ENCODE assay signal across 13 cellular contexts in genomic region chr10:23110722-23111660, GRCh38. TPM values are rescaled to one million over a fixed set of nuclear protein-coding genes. Genes with fewer than 3 reads are reported as not detected.
A peak's percentile ranks its signal among the peaks of the same experiment; 100 is the strongest.
DNase-seq lines count a peak whose midpoint lies in the region; ATAC-seq and TF ChIP-seq lines count a peak whose summit lies in the region.
"Had no signal": no experiment of that assay in that cellular context is flagged by ENCODE, and none has a peak within 500 bp of the region (broad histone marks: within the 10 kb centered on the region; RNA-seq: fewer than 3 reads in every experiment).

No MANE protein-coding gene starts in this region.

- H3K4me3 ChIP-seq in spleen, result no peak overlapping the region

- TF ChIP-seq POLR2A in spleen (IDR thresholded peaks at IDR 0.05), result no peak

- no peak overlapping the region for H3K27ac ChIP-seq in spleen
- H3K27ac ChIP-seq: RWPE1 had no signal

- no peaks in the 10 kb centered on the region for H3K9me3 ChIP-seq in spleen

- H3K4me1 ChIP-seq in spleen, result no peaks in the 10 kb centered on the region

- POLR2A ChIA-PET in WTC11 (lab: Charles Lee), result no interaction called here

- H3K27me3 Mint-ChIP-seq in WTC11 (ENCODE audit: low read depth), result no peaks in the 10 kb centered on the region; the same call in 1 of the 2 replicates
- peaks cover 0 to 3% (median 0%) of the 10 kb centered on the region in 3 donors for H3K27me3 Mint-ChIP-seq in CD14-positive monocyte (ENCODE audit: low read depth in 3 of 3)
- H3K27me3 Mint-ChIP-seq in Calu3 (ENCODE audit: unreplicated experiment), result no peaks in the 10 kb centered on the region
- H3K27me3 Mint-ChIP-seq: CD4-positive, CD25-positive, alpha-beta regulatory T cell had no signal

- peaks cover 0 to 94% (median 49%) of the 10 kb centered on the region in 6 donors for H3K36me3 ChIP-seq in spleen

- H3K4me3 Mint-ChIP-seq in WTC11 (no peak overlapping the region), CD14-positive monocyte (no peak overlapping the region), Calu3 (ENCODE audit: low read depth, unreplicated experiment) (no peak overlapping the region)
- H3K4me3 Mint-ChIP-seq: CD4-positive, CD25-positive, alpha-beta regulatory T cell had no signal

- intact Hi-C loops in spleen (cut with DNase I; ENCODE audit: low total_unique reads), result no loop called here
- intact Hi-C loops in CD14-positive monocyte (cut with micrococcal nuclease), result no loop called here
- intact Hi-C loops in Calu3 (cut with micrococcal nuclease; ENCODE audit: unreplicated experiment), result no loop called here

- BruUV-seq in Calu3 (replicated peaks; lab: Mats Ljungman, UMichigan), result no TSS peak

- H3K36me3 Mint-ChIP-seq in WTC11, result no peaks in the 10 kb centered on the region
- peaks cover 65 to 67% of the 10 kb centered on the region in 2 donors for H3K36me3 Mint-ChIP-seq in CD14-positive monocyte
- H3K36me3 Mint-ChIP-seq in Calu3 (ENCODE audit: insufficient read depth, unreplicated experiment), result peaks cover 5% of the 10 kb centered on the region

- peak; percentile 61 for DNase-seq in NCI-H2227 (lab: John Stamatoyannopoulos, UW; ENCODE audit: unreplicated experiment)
- peak; percentile 22 for DNase-seq in WTC11 (ENCODE audit: low spot score)
- DNase-seq in midbrain (lab: John Stamatoyannopoulos, UW), result peak; percentile 26
- peak; percentile 66 for DNase-seq in spleen
- no peak for DNase-seq in CD14-positive monocyte (ENCODE audit: low spot score)
- no peak for DNase-seq in Calu3
- DNase-seq in activated naive CD4-positive, alpha-beta T cell (lab: John Stamatoyannopoulos, UW), result no peak
- DNase-seq: CD4-positive, CD25-positive, alpha-beta regulatory T cell; MV-4-11; NCI-H187 treated with DMSO at 0.1 percent for 48 hours; NCI-H748 treated with DMSO at 0.1 percent for 48 hours; PC-3 had no signal

- no peak for TF ChIP-seq CTCF in WTC11 (IDR thresholded peaks at IDR 0.05)
- no peak for TF ChIP-seq CTCF in spleen (IDR thresholded peaks at IDR 0.05 in 8 of 11, conservative IDR thresholded peaks at IDR 0.05 in 3 of 11)
- TF ChIP-seq CTCF in CD14-positive monocyte (IDR thresholded peaks at IDR 0.05), result no peak
- TF ChIP-seq CTCF in Calu3 (IDR thresholded peaks at IDR 0.05; ENCODE audit: unreplicated experiment), result no peak

- H3K9me3 Mint-ChIP-seq in WTC11, result no peaks in the 10 kb centered on the region
- peaks cover 0 to 2% (median 0%) of the 10 kb centered on the region in 7 donors for H3K9me3 Mint-ChIP-seq in CD14-positive monocyte
- no peaks in the 10 kb centered on the region for H3K9me3 Mint-ChIP-seq in Calu3 (ENCODE audit: low read depth, unreplicated experiment)
- H3K9me3 Mint-ChIP-seq: CD4-positive, CD25-positive, alpha-beta regulatory T cell had no signal

- WGBS in spleen, 5 donors, result 89 to 94% (median 92%) methylated on average over 14 of the region's 14 CpGs

- H3K27me3 ChIP-seq in spleen (replicated peaks in 1 of 7), result no peaks in the 10 kb centered on the region

- CTCF ChIA-PET in WTC11 (lab: Charles Lee), result interaction anchor here (0.6 to 1.3 kb wide), 2 partner anchors 47 to 827 kb away, joined by 3 read pairs; no protein-coding TSS in a partner anchor
- CTCF ChIA-PET in Calu3 (lab: Charles Lee), result no interaction called here

- peak; percentile 64 for ATAC-seq in WTC11
- ATAC-seq: PC-3 had no signal

- no peak overlapping the region for H3K27ac Mint-ChIP-seq in WTC11
- H3K27ac Mint-ChIP-seq in CD14-positive monocyte, result peak overlapping the region in 1 of 7 donors; percentile 43
- H3K27ac Mint-ChIP-seq in Calu3 (ENCODE audit: unreplicated experiment), result no peak overlapping the region

- H3K4me1 Mint-ChIP-seq in WTC11 (peaks cover 39% of the 10 kb centered on the region), CD14-positive monocyte (peaks cover 15% of the 10 kb centered on the region), Calu3 (ENCODE audit: low read depth, unreplicated experiment) (no peaks in the 10 kb centered on the region)

TF ChIP-seq in WTC11, 78 proteins besides CTCF, POLR2A, EP300 and RAD21 (continues in another document):
- TF ChIP-seq AFF4 (CRISPR knock-in tag; IDR thresholded peaks at IDR 0.05; ENCODE audit: borderline replicate concordance) (no peak), ATF1 (CRISPR knock-in tag; IDR thresholded peaks at IDR 0.05) (no peak), MLX (CRISPR knock-in tag; IDR thresholded peaks at IDR 0.05) (no peak), JUN (CRISPR knock-in tag; IDR thresholded peaks at IDR 0.05) (no peak), ZBTB43 (CRISPR knock-in tag; IDR thresholded peaks at IDR 0.05) (no peak), CREM (CRISPR knock-in tag; IDR thresholded peaks at IDR 0.05) (no peak), ERG (CRISPR knock-in tag; IDR thresholded peaks at IDR 0.05) (no peak), E2F1 (CRISPR knock-in tag; IDR thresholded peaks at IDR 0.05) (no peak), PRRX2 (CRISPR knock-in tag; IDR thresholded peaks at IDR 0.05) (no peak), SMAD4 (CRISPR knock-in tag; IDR thresholded peaks at IDR 0.05) (no peak), KAT7 (CRISPR knock-in tag; IDR thresholded peaks at IDR 0.05; ENCODE audit: borderline replicate concordance) (no peak), SOX15 (CRISPR knock-in tag; IDR thresholded peaks at IDR 0.05) (no peak), NFATC4 (CRISPR knock-in tag; IDR thresholded peaks at IDR 0.05) (no peak), NR1H2 (CRISPR knock-in tag; IDR thresholded peaks at IDR 0.05) (no peak), FOXP1 (CRISPR knock-in tag; IDR thresholded peaks at IDR 0.05; ENCODE audit: borderline replicate concordance) (no peak), EMX1 (CRISPR knock-in tag; IDR thresholded peaks at IDR 0.05) (no peak)

RNA-seq across cellular contexts. Expression of gene MSRB2, which starts 15.6 kb away (rescaled TPM):
- total RNA-seq in WTC11 (2021) (9.6 to 15.0 TPM (median 14.1 TPM) in 3 replicates), spleen (10 to 100 TPM; 12.2 to 29.4 (median 21.7) TPM), Calu3 (2022) (10.5 and 12.6 TPM in 2 replicates)
- polyA plus RNA-seq in spleen (10 to 100 TPM; 12.6 to 14.5 (median 13.3) TPM), CD14-positive monocyte (10 to 100 TPM; 31.6 to 37.3 TPM)

Comparison
In these comparisons a context has a peak if more than half of its experiments do, and no peak if none do; other contexts are left out.
1. DNase-seq: peak in NCI-H2227 (single experiment), WTC11 (single experiment), midbrain (single experiment) and spleen (single experiment); none in CD14-positive monocyte (single experiment), Calu3 (single experiment) and activated naive CD4-positive, alpha-beta T cell (0 of 4).